In genomic region chr14:24895243-24895583, GRCh38 we compare ENCODE assay signal across 1 cellular context.
TF ChIP-seq lines count a peak whose summit lies in the region.

No MANE protein-coding gene starts in this region.

TF ChIP-seq in H1, 55 proteins besides CTCF, POLR2A, EP300 and RAD21 (continued from another document):
- TF ChIP-seq GTF2F1 (IDR thresholded peaks at IDR 0.05; ENCODE audit: borderline replicate concordance, low read depth, low read length) (no peak), EGR1 (IDR thresholded peaks at IDR 0.05; ENCODE audit: borderline replicate concordance, low read depth, low read length) (no peak), CBX8 (IDR thresholded peaks at IDR 0.05; ENCODE audit: borderline replicate concordance, low read depth, low read length) (no peak), TBP (IDR thresholded peaks at IDR 0.05; ENCODE audit: low read depth, low read length) (no peak), ZNF274 (IDR thresholded peaks at IDR 0.05; ENCODE audit: borderline replicate concordance, extremely low read depth, low read length) (no peak), KDM4A (IDR thresholded peaks at IDR 0.05; ENCODE audit: low read depth, low read length, severe bottlenecking) (no peak), RFX5 (IDR thresholded peaks at IDR 0.05; ENCODE audit: borderline replicate concordance, low read depth, low read length) (no peak), RNF2 (IDR thresholded peaks at IDR 0.05; ENCODE audit: borderline replicate concordance, low read depth, low read length, missing control alignments, poor library complexity, severe bottlenecking) (no peak), KDM1A (IDR thresholded peaks at IDR 0.05; ENCODE audit: borderline replicate concordance, low read length) (no peak), PHF8 (conservative IDR thresholded peaks at IDR 0.05; ENCODE audit: low read depth, low read length) (no peak), TEAD4 (IDR thresholded peaks at IDR 0.05; ENCODE audit: low read depth, low read length) (no peak)
TF ChIP-seq in H1: peak in this region for 0.
